ENCODE assay signal across 8 cellular contexts in the genomic region with DNA sequence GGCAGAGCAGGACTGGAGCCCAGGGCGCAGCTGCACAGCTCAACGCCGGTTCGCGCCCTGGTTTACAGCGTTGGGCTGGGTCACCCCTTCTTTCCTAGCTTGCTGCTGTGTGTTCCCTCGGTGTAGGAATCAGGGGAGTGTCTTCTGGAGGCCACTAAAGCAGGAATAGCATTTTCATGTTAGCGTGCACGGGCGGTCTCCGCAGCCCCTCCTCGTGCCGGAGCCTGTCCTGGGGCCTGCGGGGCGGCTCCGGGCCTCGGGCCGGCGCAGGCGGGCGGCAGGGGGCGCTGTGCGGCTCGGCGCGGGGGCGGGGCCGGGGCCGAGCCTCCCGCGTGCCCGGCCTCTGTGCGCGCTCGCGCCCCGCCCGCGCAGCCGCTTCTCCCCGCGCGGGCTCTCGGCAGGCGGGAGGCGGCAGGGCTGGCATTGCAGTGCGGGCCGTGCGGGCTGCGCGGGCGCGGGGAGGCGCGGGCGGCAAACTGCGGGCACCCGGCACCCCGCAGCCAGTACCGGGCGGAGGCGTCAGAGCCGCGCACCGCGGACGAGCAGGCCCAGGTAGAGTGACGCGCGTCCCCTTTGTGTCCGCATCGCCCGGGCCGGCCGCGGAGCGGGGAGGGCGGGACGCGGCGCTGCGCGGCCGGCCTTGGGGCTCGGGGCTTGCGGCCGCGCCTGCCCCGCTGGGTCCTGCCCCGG. TPM values are rescaled to one million over a fixed set of nuclear protein-coding genes. Genes with fewer than 3 reads are reported as not detected.
DNase-seq lines count a peak whose midpoint lies in the region; ATAC-seq and TF ChIP-seq lines count a peak whose summit lies in the region.

A gene with protein sequence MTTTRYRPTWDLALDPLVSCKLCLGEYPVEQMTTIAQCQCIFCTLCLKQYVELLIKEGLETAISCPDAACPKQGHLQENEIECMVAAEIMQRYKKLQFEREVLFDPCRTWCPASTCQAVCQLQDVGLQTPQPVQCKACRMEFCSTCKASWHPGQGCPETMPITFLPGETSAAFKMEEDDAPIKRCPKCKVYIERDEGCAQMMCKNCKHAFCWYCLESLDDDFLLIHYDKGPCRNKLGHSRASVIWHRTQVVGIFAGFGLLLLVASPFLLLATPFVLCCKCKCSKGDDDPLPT (plus strand): TSS at position 342 of the 690 bp plus-strand sequence. CDS start 79,515 bp downstream, outside the sequence.

- TF ChIP-seq POLR2A in gastroesophageal sphincter (IDR thresholded peaks at IDR 0.05) (peak in 1 of 2 donors; percentile 15), testis (IDR thresholded peaks at IDR 0.05) (no peak)

- TF ChIP-seq EP300 in gastroesophageal sphincter (IDR thresholded peaks at IDR 0.05) = no peak

- H3K27me3 ChIP-seq in CD4-positive, alpha-beta T cell (ENCODE audit: control insufficient read depth, insufficient read depth, low read length) = no peaks in the 10 kb centered on the region
- H3K27me3 ChIP-seq in gastroesophageal sphincter (no peaks in the 10 kb centered on the region), testis (no peaks in the 10 kb centered on the region)

- peak; percentile 60 for TF ChIP-seq CTCF in CD4-positive, alpha-beta T cell (IDR thresholded peaks at IDR 0.05)
- TF ChIP-seq CTCF in gastroesophageal sphincter (IDR thresholded peaks at IDR 0.05) = peak in 3 of 4 experiments; percentile 47 to 60 (median 51)
- peak in 2 of 3 experiments; percentile 35 to 68 for TF ChIP-seq CTCF in testis (IDR thresholded peaks at IDR 0.05)

- no peaks in the 10 kb centered on the region for H3K36me3 ChIP-seq in gastroesophageal sphincter
- H3K36me3 ChIP-seq in testis (ENCODE audit: low read depth, missing control alignments) = no peaks in the 10 kb centered on the region

- H3K27ac Mint-ChIP-seq in CD4-positive, alpha-beta T cell = peak within 1 kb of the TSS; percentile 85

- H3K4me1 Mint-ChIP-seq in CD4-positive, alpha-beta T cell (ENCODE audit: low read depth) = peaks cover 82% of the 10 kb centered on the region

- no peaks in the 10 kb centered on the region for H3K27me3 Mint-ChIP-seq in CD4-positive, alpha-beta T cell

- peak within 1 kb of the TSS; percentile 29 for H3K27ac ChIP-seq in CD4-positive, alpha-beta T cell (ENCODE audit: low read depth, low read length)
- H3K27ac ChIP-seq in gastroesophageal sphincter (peak within 1 kb of the TSS in 3 of 4 donors; percentile 68 to 80 (median 69)), testis (peak within 1 kb of the TSS in 1 of 2 donors; percentile 73)

- H3K4me3 ChIP-seq in gastroesophageal sphincter (peak within 1 kb of the TSS; percentile 78 to 88), testis (peak within 1 kb of the TSS; percentile 57 to 73)

- H3K9me3 ChIP-seq in CD4-positive, alpha-beta T cell (ENCODE audit: control insufficient read depth, low read length) = no peaks in the 10 kb centered on the region
- H3K9me3 ChIP-seq in gastroesophageal sphincter (no peaks in the 10 kb centered on the region), testis (no peaks in the 10 kb centered on the region)

- WGBS in gastroesophageal sphincter (ENCODE audit: low coverage in 1 of 2), 2 donors = no CpG with 5 or more reads among the region's 90 CpGs
- WGBS in testis, 2 donors = 6 to 29% methylated on average over 6 to 53 of the region's 90 CpGs

- peaks cover 0 to 36% (median 3%) of the 10 kb centered on the region in 3 donors for H3K4me1 ChIP-seq in gastroesophageal sphincter
- peaks cover 19% of the 10 kb centered on the region for H3K4me1 ChIP-seq in testis

- peak; percentile 69 for ATAC-seq in CD4-positive, alpha-beta T cell (ENCODE audit: poor library complexity)
- ATAC-seq in GM19397 (IDR thresholded peaks at IDR 0.05; ENCODE audit: unreplicated experiment) (peak; percentile 86), HG03565 (IDR thresholded peaks at IDR 0.05; ENCODE audit: unreplicated experiment) (peak; percentile 66), gastroesophageal sphincter (peak; percentile 94)

- H3K9me3 Mint-ChIP-seq in CD4-positive, alpha-beta T cell = no peaks in the 10 kb centered on the region

- peak; percentile 56 to 79 (median 67) for DNase-seq in CD4-positive, alpha-beta T cell
- DNase-seq in RPMI8226 (peak; percentile 42), activated gamma-delta T cell treated with Interleukin-2 at 50 U/mL for 16 hours (peak; percentile 72), nucleus accumbens (lab: John Stamatoyannopoulos, UW) (peak in 36 of 56 donors; percentile 30 to 84 (median 62)), testis (peak; percentile 64)

- peaks cover 9% of the 10 kb centered on the region for H3K36me3 Mint-ChIP-seq in CD4-positive, alpha-beta T cell (ENCODE audit: low read depth)

- POLR2A ChIA-PET in CD4-positive, alpha-beta T cell (lab: Charles Lee) = interaction anchor here (0.6 to 2.5 kb wide), 8 partner anchors 7 to 142 kb away, joined by 3 to 13 read pairs (median 4); a partner anchor contains a TSS

- peak within 1 kb of the TSS; percentile 85 for H3K4me3 Mint-ChIP-seq in CD4-positive, alpha-beta T cell

- CTCF ChIA-PET in CD4-positive, alpha-beta T cell (lab: Charles Lee) = interaction anchor here (0.8 to 5.5 kb wide), 7 partner anchors 9 to 94 kb away, joined by 3 to 41 read pairs (median 4); a partner anchor contains a TSS

- intact Hi-C loops in CD4-positive, alpha-beta T cell (cut with DNase I, micrococcal nuclease) = loop anchor here (1.0 to 10.0 kb wide), 4 partner anchors 18 to 1768 kb away; a partner anchor contains a TSS
- intact Hi-C loops in testis (cut with DNase I; ENCODE audit: low total_unique reads) = loop anchor here (10.0 kb wide), 1 partner anchor 108 kb away; no protein-coding TSS in a partner anchor

RNA-seq across cellular contexts. Expression of the gene that starts here (rescaled TPM):
- total RNA-seq in CD4-positive, alpha-beta T cell = 10 to 100 TPM; 39.0 to 40.1 TPM
- total RNA-seq in gastroesophageal sphincter (10 to 100 TPM in 1 of 4 donors, 1 to 10 TPM in 3; 7.2 to 12.9 (median 8.8) TPM), testis (10 to 100 TPM; 12.6 to 12.9 TPM)
- polyA plus RNA-seq in testis (ENCODE audit: insufficient read depth, low read depth, low replicate concordance) = 8.9 TPM
